In genomic region chr4:101853691-101854090, GRCh38 we compare ENCODE assay signal across 22 cellular contexts.
A peak's percentile ranks its signal among the peaks of the same experiment; 100 is the strongest.
DNase-seq lines count a peak whose midpoint lies in the region; ATAC-seq and TF ChIP-seq lines count a peak whose summit lies in the region.
"Had no signal": no experiment of that assay in that cellular context is flagged by ENCODE, and none has a peak within 500 bp of the region (broad histone marks: within the 10 kb centered on the region; RNA-seq: fewer than 3 reads in every experiment).

No MANE protein-coding gene starts in this region.

- peak overlapping the region; percentile 24 for H3K4me2 ChIP-seq in MM.1S (ENCODE audit: low read depth, low read length)

- no peaks in the 10 kb centered on the region for H3K27me3 Mint-ChIP-seq in stimulated activated naive B cell treated with anti-CD40 and anti-IgM and Interleukin-4, amounts not matched to agents 10 μg/mL and 1 μg/mL and 100 μg/mL, for 72 hours
- H3K27me3 Mint-ChIP-seq in activated CD8-positive, alpha-beta memory T cell treated with anti-CD3 and anti-CD28 coated beads, Interleukin-2, amount 10 ng/mL, durations not matched to agents 7 days and 5 days: peaks cover 11% of the 10 kb centered on the region

- H3K4me3 ChIP-seq in MM.1S (ENCODE audit: low read length): no peak overlapping the region
- no peak overlapping the region for H3K4me3 ChIP-seq in adrenal gland
- H3K4me3 ChIP-seq: ascending aorta, dorsolateral prefrontal cortex, skin epidermis had no signal

- H3K4me3 Mint-ChIP-seq in stimulated activated naive B cell treated with anti-CD40 and anti-IgM and Interleukin-4, amounts not matched to agents 10 μg/mL and 1 μg/mL and 100 μg/mL, for 72 hours: peak overlapping the region; percentile 73 to 78
- no peak overlapping the region for H3K4me3 Mint-ChIP-seq in activated CD8-positive, alpha-beta memory T cell treated with anti-CD3 and anti-CD28 coated beads, Interleukin-2, amount 10 ng/mL, durations not matched to agents 7 days and 5 days
- H3K4me3 Mint-ChIP-seq: activated T-helper 17 cell treated with anti-CD3 and anti-CD28 coated beads, Interleukin-2, amount 50 U/mL, for 72 hours; CD8-positive, alpha-beta T cell had no signal

- H3K36me3 Mint-ChIP-seq in stimulated activated naive B cell treated with anti-CD40 and anti-IgM and Interleukin-4, amounts not matched to agents 10 μg/mL and 1 μg/mL and 100 μg/mL, for 72 hours: peaks cover 34 to 48% of the 10 kb centered on the region in 2 donors
- H3K36me3 Mint-ChIP-seq in activated CD8-positive, alpha-beta memory T cell treated with anti-CD3 and anti-CD28 coated beads, Interleukin-2, amount 10 ng/mL, durations not matched to agents 7 days and 5 days: no peaks in the 10 kb centered on the region
- H3K36me3 Mint-ChIP-seq: activated naive CD4-positive, alpha-beta T cell treated with anti-CD3 and anti-CD28 coated beads, Interleukin-2, amount 50 U/mL, for 72 hours; CD8-positive, alpha-beta T cell had no signal

- no peak for TF ChIP-seq POLR2A in adrenal gland (IDR thresholded peaks at IDR 0.05)

- no peak overlapping the region for H3K9ac ChIP-seq in MM.1S (ENCODE audit: low read length)

- peaks cover 7 to 11% of the 10 kb centered on the region in 2 donors for H3K9me3 Mint-ChIP-seq in stimulated activated naive B cell treated with anti-CD40 and anti-IgM and Interleukin-4, amounts not matched to agents 10 μg/mL and 1 μg/mL and 100 μg/mL, for 72 hours
- no peaks in the 10 kb centered on the region for H3K9me3 Mint-ChIP-seq in activated CD8-positive, alpha-beta memory T cell treated with anti-CD3 and anti-CD28 coated beads, Interleukin-2, amount 10 ng/mL, durations not matched to agents 7 days and 5 days (ENCODE audit: low read depth)
- H3K9me3 Mint-ChIP-seq: activated naive CD4-positive, alpha-beta T cell treated with anti-CD3 and anti-CD28 coated beads, Interleukin-2, amount 50 U/mL, for 72 hours; activated T-helper 17 cell treated with anti-CD3 and anti-CD28 coated beads, Interleukin-2, amount 50 U/mL, for 72 hours; CD8-positive, alpha-beta T cell had no signal

- H3K4me1 Mint-ChIP-seq in stimulated activated naive B cell treated with anti-CD40 and anti-IgM and Interleukin-4, amounts not matched to agents 10 μg/mL and 1 μg/mL and 100 μg/mL, for 72 hours: peaks cover 50 to 76% of the 10 kb centered on the region in 2 donors
- no peaks in the 10 kb centered on the region for H3K4me1 Mint-ChIP-seq in activated CD8-positive, alpha-beta memory T cell treated with anti-CD3 and anti-CD28 coated beads, Interleukin-2, amount 10 ng/mL, durations not matched to agents 7 days and 5 days
- H3K4me1 Mint-ChIP-seq: activated T-helper 17 cell treated with anti-CD3 and anti-CD28 coated beads, Interleukin-2, amount 50 U/mL, for 72 hours had no signal

- DNase-seq in GM04503 (ENCODE audit: low read depth) (peak; percentile 4), MM.1S (no peak), fibroblast of gingiva (ENCODE audit: low read depth) (peak; percentile 39), COLO668 (lab: John Stamatoyannopoulos, UW; ENCODE audit: unreplicated experiment) (no peak), adrenal gland (no peak)
- no peak for DNase-seq in stimulated activated naive B cell treated with anti-CD40 and anti-IgM and Interleukin-4, amounts not matched to agents 10 μg/mL and 1 μg/mL and 100 μg/mL, for 72 hours
- no peak for DNase-seq in activated CD8-positive, alpha-beta memory T cell treated with anti-CD3 and anti-CD28 coated beads, Interleukin-2, amount 10 ng/mL, durations not matched to agents 7 days and 5 days
- DNase-seq: activated CD4-positive, alpha-beta T cell treated with anti-CD3 and anti-CD28 coated beads, Interleukin-2, amount 50 U/mL, for 48 hours; activated CD8-positive, alpha-beta memory T cell treated with anti-CD3 and anti-CD28 coated beads, Interleukin-2, amount 50 U/mL, for 48 hours; CD8-positive, alpha-beta T cell; dorsolateral prefrontal cortex; head of caudate nucleus; kidney glomerular epithelial cell; NCI-H146; NCI-H510A; SHP77 treated with DMSO at 0.1 percent for 48 hours; stimulated activated CD4-positive, alpha-beta T cell treated with anti-CD3 and anti-CD28 coated beads, Interleukin-2, amount 100 ng/mL, for 24 hours had no signal

- H3K9me2 ChIP-seq in MM.1S (replicated peaks; ENCODE audit: insufficient read depth, low read length): no peaks in the 10 kb centered on the region; the same call in 1 of the 2 replicates

- H3K27me3 ChIP-seq in MM.1S (replicated peaks; ENCODE audit: insufficient read depth, low read length): no peaks in the 10 kb centered on the region
- no peaks in the 10 kb centered on the region for H3K27me3 ChIP-seq in adrenal gland
- H3K27me3 ChIP-seq: ascending aorta, dorsolateral prefrontal cortex, neutrophil had no signal

- peaks cover 19% of the 10 kb centered on the region for H3K4me1 ChIP-seq in MM.1S (ENCODE audit: low read length)
- no peaks in the 10 kb centered on the region for H3K4me1 ChIP-seq in adrenal gland (replicated peaks in 1 of 2)
- H3K4me1 ChIP-seq: ascending aorta had no signal

- ATAC-seq in stimulated activated naive B cell treated with anti-CD40 and anti-IgM and Interleukin-4, amounts not matched to agents 10 μg/mL and 1 μg/mL and 100 μg/mL, for 72 hours (replicated peaks): no peak
- ATAC-seq in activated CD8-positive, alpha-beta memory T cell treated with anti-CD3 and anti-CD28 coated beads, Interleukin-2, amount 10 ng/mL, durations not matched to agents 7 days and 5 days: no peak
- ATAC-seq: activated naive CD4-positive, alpha-beta T cell treated with anti-CD3 and anti-CD28 coated beads, Interleukin-2, amount 50 U/mL, for 72 hours; activated T-helper 17 cell treated with anti-CD3 and anti-CD28 coated beads, Interleukin-2, amount 50 U/mL, for 72 hours; CD8-positive, alpha-beta T cell had no signal

- peak overlapping the region; percentile 91 for H3K27ac Mint-ChIP-seq in stimulated activated naive B cell treated with anti-CD40 and anti-IgM and Interleukin-4, amounts not matched to agents 10 μg/mL and 1 μg/mL and 100 μg/mL, for 72 hours
- H3K27ac Mint-ChIP-seq in activated CD8-positive, alpha-beta memory T cell treated with anti-CD3 and anti-CD28 coated beads, Interleukin-2, amount 10 ng/mL, durations not matched to agents 7 days and 5 days: no peak overlapping the region
- H3K27ac Mint-ChIP-seq: activated naive CD4-positive, alpha-beta T cell treated with anti-CD3 and anti-CD28 coated beads, Interleukin-2, amount 50 U/mL, for 72 hours; activated T-helper 17 cell treated with anti-CD3 and anti-CD28 coated beads, Interleukin-2, amount 50 U/mL, for 72 hours; CD8-positive, alpha-beta T cell had no signal

- no peak overlapping the region for H3K27ac ChIP-seq in MM.1S (ENCODE audit: low read length)
- H3K27ac ChIP-seq in adrenal gland: no peak overlapping the region
- H3K27ac ChIP-seq: ascending aorta, dorsolateral prefrontal cortex, neutrophil had no signal

- no peaks in the 10 kb centered on the region for H3K79me2 ChIP-seq in MM.1S (ENCODE audit: low read length)

- H3F3A ChIP-seq in MM.1S (ENCODE audit: insufficient read depth, low read length): no peaks in the 10 kb centered on the region

- no peak overlapping the region for H2AFZ ChIP-seq in MM.1S (ENCODE audit: low read length)

- whole genome bisulfite sequencing in adrenal gland, 4 donors: 81 to 87% (median 84%) methylated on average over 7 of the region's 7 CpGs

- H3K36me3 ChIP-seq in MM.1S (replicated peaks; ENCODE audit: insufficient read depth, low read length): no peaks in the 10 kb centered on the region
- H3K36me3 ChIP-seq in adrenal gland (replicated peaks in 1 of 2): no peaks in the 10 kb centered on the region
- H3K36me3 ChIP-seq: ascending aorta, neutrophil had no signal

- TF ChIP-seq CTCF in MM.1S (IDR thresholded peaks at IDR 0.05; ENCODE audit: low read length) (no peak), adrenal gland (IDR thresholded peaks at IDR 0.05) (no peak)

- CTCF ChIA-PET in activated CD8-positive, alpha-beta memory T cell treated with anti-CD3 and anti-CD28 coated beads, Interleukin-2, amount 10 ng/mL, durations not matched to agents 7 days and 5 days (lab: Charles Lee): no interaction called here

- H4K20me1 ChIP-seq in MM.1S (ENCODE audit: insufficient read depth, low read length): no peaks in the 10 kb centered on the region

- H3K9me3 ChIP-seq in MM.1S (replicated peaks; ENCODE audit: insufficient read depth, low read length) (no peaks in the 10 kb centered on the region), adrenal gland (replicated peaks in 1 of 3) (no peaks in the 10 kb centered on the region)
- H3K9me3 ChIP-seq: ascending aorta, neutrophil had no signal

- intact Hi-C loops in adrenal gland (cut with DNase I): no loop called here

Comparison
In these comparisons a context has a peak if more than half of its experiments do, and no peak if none do; other contexts are left out.
1. DNase-seq: peak in GM04503 (single experiment) and fibroblast of gingiva (single experiment); none in MM.1S (single experiment), stimulated activated naive B cell treated with anti-CD40 and anti-IgM and Interleukin-4, amounts not matched to agents 10 μg/mL and 1 μg/mL and 100 μg/mL, for 72 hours (single experiment), COLO668 (single experiment), activated CD8-positive, alpha-beta memory T cell treated with anti-CD3 and anti-CD28 coated beads, Interleukin-2, amount 10 ng/mL, durations not matched to agents 7 days and 5 days (single experiment) and adrenal gland (0 of 7).